11 cellular contexts compared by ENCODE assay signal in the genomic region with DNA sequence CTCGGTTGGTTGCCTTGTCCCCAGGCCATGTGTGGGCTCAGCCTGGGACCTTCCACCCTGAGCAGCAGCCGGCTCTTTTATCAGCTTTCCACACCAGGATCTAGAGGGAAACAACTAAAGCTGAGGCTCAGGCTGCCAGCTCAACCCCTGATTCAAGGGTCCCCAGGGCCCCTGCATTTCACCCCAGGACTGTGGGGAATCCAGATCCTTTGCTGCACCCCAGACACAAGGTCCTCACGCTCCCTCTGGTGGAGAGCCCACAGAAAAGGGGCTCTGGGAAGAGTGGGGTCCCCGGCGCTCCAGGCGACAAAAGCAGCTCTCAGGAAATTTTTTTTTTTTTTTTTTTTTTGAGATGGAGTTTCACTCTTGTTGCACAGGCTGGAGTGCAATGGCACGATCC.
DNase-seq lines count a peak whose midpoint lies in the region; ATAC-seq and TF ChIP-seq lines count a peak whose summit lies in the region.
"Had no signal": no experiment of that assay in that cellular context is flagged by ENCODE, and none has a peak within 500 bp of the region (broad histone marks: within the 10 kb centered on the region; RNA-seq: fewer than 3 reads in every experiment).

No MANE protein-coding gene starts in this region.

- CTCF ChIA-PET in OCI-LY7 (lab: Charles Lee; ENCODE audit: unreplicated experiment): interaction anchor here (0.6 kb wide), 1 partner anchor 82 kb away, joined by 3 read pairs; no protein-coding TSS in a partner anchor

- WGBS in suprapubic skin: 78% methylated on average over 7 of the region's 7 CpGs

- H3K9me3 ChIP-seq in OCI-LY7 (ENCODE audit: low read length) (no peaks in the 10 kb centered on the region), suprapubic skin (no peaks in the 10 kb centered on the region)
- H3K9me3 ChIP-seq: HAP-1 had no signal

- intact Hi-C loops in cardiac septum (cut with DNase I): loop anchor here (5.0 kb wide), 2 partner anchors 58 to 87 kb away; no protein-coding TSS in a partner anchor
- intact Hi-C loops in Right ventricle myocardium superior (cut with DNase I): no loop called here
- intact Hi-C loops in OCI-LY7 (cut with micrococcal nuclease; ENCODE audit: unreplicated experiment): loop anchor here (1.0 kb wide), 2 partner anchors 73 to 134 kb away; no protein-coding TSS in a partner anchor

- H3K27ac ChIP-seq in OCI-LY7 (ENCODE audit: low read depth, low read length, poor library complexity, severe bottlenecking) (no peak overlapping the region), suprapubic skin (no peak overlapping the region)

- no peak for ATAC-seq in Right ventricle myocardium superior (ENCODE audit: poor library complexity)

- H3K4me3 ChIP-seq in OCI-LY7 (ENCODE audit: low read depth, low read length, poor library complexity, severe bottlenecking) (no peak overlapping the region), fibroblast of pulmonary artery (replicated peaks; ENCODE audit: low read depth, low read length) (no peak overlapping the region), suprapubic skin (no peak overlapping the region)
- H3K4me3 ChIP-seq: HAP-1 had no signal

- H3K9me2 ChIP-seq in OCI-LY7 (ENCODE audit: insufficient read depth, low read length): no peaks in the 10 kb centered on the region

- no peaks in the 10 kb centered on the region for H3K27me3 ChIP-seq in suprapubic skin

- H3K79me2 ChIP-seq in OCI-LY7 (ENCODE audit: insufficient read depth, low read depth, low read length): no peaks in the 10 kb centered on the region

- H4K20me1 ChIP-seq in OCI-LY7 (ENCODE audit: insufficient read depth, low read length): no peaks in the 10 kb centered on the region

- no peak overlapping the region for H2AFZ ChIP-seq in OCI-LY7 (ENCODE audit: low read length)

- DNase-seq in cardiac septum (ENCODE audit: low spot score): peak; percentile 39
- no peak for DNase-seq in Right ventricle myocardium superior
- DNase-seq in OCI-LY7 (ENCODE audit: low spot score): peak; percentile 36
- DNase-seq in fibroblast of pulmonary artery (ENCODE audit: low read depth): peak; percentile 14
- DNase-seq in suprapubic skin (ENCODE audit: low spot score in 2 of 2): peak; percentile 19 to 55
- DNase-seq in GF-D8 (lab: John Stamatoyannopoulos, UW): no peak
- no peak for DNase-seq in NCI-H1694 treated with DMSO at 0.1 percent for 48 hours (lab: John Stamatoyannopoulos, UW)
- no peak for DNase-seq in EL
- DNase-seq: DMS79; effector memory CD4-positive, alpha-beta T cell had no signal

- no peak overlapping the region for H3K4me2 ChIP-seq in OCI-LY7 (ENCODE audit: low read length)

- no peak for TF ChIP-seq POLR2A in suprapubic skin (IDR thresholded peaks at IDR 0.05)

- H3K36me3 ChIP-seq in OCI-LY7 (ENCODE audit: insufficient read depth, low read length): no peaks in the 10 kb centered on the region
- H3K36me3 ChIP-seq in suprapubic skin: no peaks in the 10 kb centered on the region
- H3K36me3 ChIP-seq: HAP-1 had no signal

- no peak for TF ChIP-seq EP300 in suprapubic skin (IDR thresholded peaks at IDR 0.05)

- POLR2A ChIA-PET in OCI-LY7 (lab: Charles Lee): no interaction called here

- no TSS peak for BruUV-seq in OCI-LY7 (replicated peaks; lab: Mats Ljungman, UMichigan)

- TF ChIP-seq CTCF in OCI-LY7 (conservative IDR thresholded peaks at IDR 0.05; ENCODE audit: low read length) (peak; percentile 69), fibroblast of pulmonary artery (IDR thresholded peaks at IDR 0.05; ENCODE audit: low read length, missing control alignments) (peak; percentile 49), suprapubic skin (IDR thresholded peaks at IDR 0.05) (no peak)

- H3K4me1 ChIP-seq in OCI-LY7 (ENCODE audit: insufficient read depth, low read length, poor library complexity, severe bottlenecking) (no peaks in the 10 kb centered on the region), suprapubic skin (no peaks in the 10 kb centered on the region)
- H3K4me1 ChIP-seq: HAP-1 had no signal

Comparison
In these comparisons a context has a peak if more than half of its experiments do, and no peak if none do; other contexts are left out.
1. DNase-seq: peak in cardiac septum (single experiment), OCI-LY7 (single experiment), fibroblast of pulmonary artery (single experiment) and suprapubic skin (2 of 2); none in Right ventricle myocardium superior (single experiment), GF-D8 (single experiment), NCI-H1694 treated with DMSO at 0.1 percent for 48 hours (single experiment) and EL (single experiment).
2. CTCF ChIP-seq: peak in OCI-LY7 (single experiment) and fibroblast of pulmonary artery (single experiment); none in suprapubic skin (0 of 2).